In genomic region chr18:38651736-38652135, GRCh38 we compare ENCODE assay signal across 10 cellular contexts.
"Had no signal": no experiment of that assay in that cellular context is flagged by ENCODE, and none has a peak within 500 bp of the region (broad histone marks: within the 10 kb centered on the region; RNA-seq: fewer than 3 reads in every experiment).

No MANE protein-coding gene starts in this region.

- H3K4me3 Mint-ChIP-seq: HFFc6, IgD-negative memory B cell had no signal

- H3K27me3 Mint-ChIP-seq: IgD-negative memory B cell had no signal

- H3K4me1 Mint-ChIP-seq: IgD-negative memory B cell had no signal

- H3K36me3 Mint-ChIP-seq: IgD-negative memory B cell had no signal

- H3K27ac Mint-ChIP-seq: HFFc6, IgD-negative memory B cell had no signal

- H3K36me3 ChIP-seq: HAP-1 had no signal

- DNase-seq: GM23248, GOT3, H7, HFFc6, KBM-7 had no signal

- ATAC-seq: HCT116, HepG2 had no signal

- H3K4me3 ChIP-seq: GM23248, HAP-1 had no signal

- H3K27ac ChIP-seq: GM23248, HL-60 had no signal

- H3K9me3 ChIP-seq: HAP-1 had no signal
